Comparison of ENCODE assay signal across 1 cellular context in genomic region chr12:81080431-81080983, GRCh38.
TF ChIP-seq lines count a peak whose summit lies in the region.

No MANE protein-coding gene starts in this region.

TF ChIP-seq in SK-N-SH, 30 proteins besides CTCF, POLR2A, EP300 and RAD21 (continued from another document):
- TF ChIP-seq RXRA (IDR thresholded peaks at IDR 0.05; ENCODE audit: borderline replicate concordance, low read depth) (no peak), TEAD4 (IDR thresholded peaks at IDR 0.05; ENCODE audit: borderline replicate concordance, insufficient read depth) (no peak), SIN3A (IDR thresholded peaks at IDR 0.05; ENCODE audit: borderline replicate concordance, low read depth, low read length) (no peak)
TF ChIP-seq in SK-N-SH: peak in this region for 0.
